Comparison of ENCODE assay signal across 30 cellular contexts in genomic region chr13:81304121-81304659, GRCh38.
"Had no signal": no experiment of that assay in that cellular context is flagged by ENCODE, and none has a peak within 500 bp of the region (broad histone marks: within the 10 kb centered on the region; RNA-seq: fewer than 3 reads in every experiment).

No MANE protein-coding gene starts in this region.

- H3K36me3 ChIP-seq: adrenal gland, cardiac muscle cell, colonic mucosa, WERI-Rb-1 had no signal

- DNase-seq: activated B cell treated with CpG ODN at 0.5 μM for 24 hours; activated CD4-positive, alpha-beta T cell treated with anti-CD3 and anti-CD28 coated beads for 48 hours; activated CD4-positive, alpha-beta T cell treated with anti-CD3 and anti-CD28 coated beads, Interleukin-2, amount 50 U/mL, for 1 hour; activated CD4-positive, alpha-beta T cell treated with anti-CD3 and anti-CD28 coated beads, Interleukin-2, amount 50 U/mL, for 48 hours; activated CD8-positive, alpha-beta memory T cell treated with anti-CD3 and anti-CD28 coated beads for 24 hours; activated CD8-positive, alpha-beta T cell treated with anti-CD3 and anti-CD28 coated beads for 36 hours; activated effector memory CD4-positive, alpha-beta T cell treated with Interleukin-2 at 50 U/mL for 16 hours; activated gamma-delta T cell treated with Interleukin-2 at 50 U/mL for 16 hours; activated naive CD4-positive, alpha-beta T cell treated with anti-CD3 and anti-CD28 coated beads, Interleukin-2, amount 50 U/mL, for 16 hours; activated naive CD4-positive, alpha-beta T cell treated with Interleukin-2 at 50 U/mL for 16 hours; activated T-cell treated with anti-CD3 and anti-CD28 coated beads, Interleukin-2, amount 50 U/mL, for 4 hours; adrenal gland; amygdala; aorta; body of pancreas; central memory CD4-positive, alpha-beta T cell; cerebellar nuclear complex; colonic mucosa; effector CD8-positive, alpha-beta T cell; foreskin fibroblast; head of caudate nucleus; T-helper 17 cell; T1000; WERI-Rb-1 had no signal

- H3K27ac Mint-ChIP-seq: activated B cell treated with CpG ODN at 0.5 μM for 24 hours; activated CD8-positive, alpha-beta T cell treated with anti-CD3 and anti-CD28 coated beads for 36 hours; activated naive CD8-positive, alpha-beta T cell; activated T-helper 17 cell treated with anti-CD3 and anti-CD28 coated beads, Interleukin-2, amount 50 U/mL, for 72 hours; T-helper 17 cell; T-helper 2 cell treated with Interferon-gamma antibody and Interleukin-4, amounts not matched to agents 5 μg/mL and 100 μg/mL, for 36 hours had no signal

- H3K9me3 Mint-ChIP-seq: activated CD8-positive, alpha-beta T cell treated with anti-CD3 and anti-CD28 coated beads for 36 hours had no signal

- H3K4me1 ChIP-seq: adrenal gland, colonic mucosa had no signal

- H3K27ac ChIP-seq: adrenal gland, body of pancreas, cardiac muscle cell, colonic mucosa, WERI-Rb-1 had no signal

- H3K4me3 ChIP-seq: adrenal gland, body of pancreas, cardiac muscle cell, colonic mucosa had no signal

- H3K27me3 Mint-ChIP-seq: activated B cell treated with CpG ODN at 0.5 μM for 24 hours; activated CD8-positive, alpha-beta T cell treated with anti-CD3 and anti-CD28 coated beads for 36 hours; activated naive CD8-positive, alpha-beta T cell; activated T-helper 17 cell treated with anti-CD3 and anti-CD28 coated beads, Interleukin-2, amount 50 U/mL, for 72 hours; T-helper 17 cell had no signal

- H3K9me3 ChIP-seq: adrenal gland, body of pancreas, colonic mucosa had no signal

- H3K27me3 ChIP-seq: adrenal gland, body of pancreas, cardiac muscle cell, colonic mucosa had no signal

- H3K4me3 Mint-ChIP-seq: activated B cell treated with CpG ODN at 0.5 μM for 24 hours; activated CD8-positive, alpha-beta T cell treated with anti-CD3 and anti-CD28 coated beads for 36 hours; activated naive CD8-positive, alpha-beta T cell; activated T-cell treated with anti-CD3 and anti-CD28 coated beads, Interleukin-2, amount 50 U/mL, for 4 hours; activated T-helper 17 cell treated with anti-CD3 and anti-CD28 coated beads, Interleukin-2, amount 50 U/mL, for 72 hours; T-helper 17 cell; T-helper 2 cell treated with Interferon-gamma antibody and Interleukin-4, amounts not matched to agents 5 μg/mL and 100 μg/mL, for 36 hours had no signal

- H3K4me1 Mint-ChIP-seq: activated B cell treated with CpG ODN at 0.5 μM for 24 hours; activated T-helper 17 cell treated with anti-CD3 and anti-CD28 coated beads, Interleukin-2, amount 50 U/mL, for 72 hours; T-helper 17 cell had no signal

- ATAC-seq: activated CD4-positive, CD25-positive, alpha-beta regulatory T cell treated with anti-CD3 and anti-CD28 coated beads, Interleukin-2, amount 50 U/mL, for 24 hours; activated CD8-positive, alpha-beta T cell treated with anti-CD3 and anti-CD28 coated beads for 36 hours; activated T-cell treated with anti-CD3 and anti-CD28 coated beads, Interleukin-2, amount 50 U/mL, for 4 hours; activated T-helper 17 cell treated with anti-CD3 and anti-CD28 coated beads, Interleukin-2, amount 50 U/mL, for 72 hours; body of pancreas; esophagus mucosa; T-helper 17 cell had no signal

- H3K36me3 Mint-ChIP-seq: activated naive CD8-positive, alpha-beta T cell had no signal
